12 cellular contexts compared by ENCODE assay signal in the genomic region with DNA sequence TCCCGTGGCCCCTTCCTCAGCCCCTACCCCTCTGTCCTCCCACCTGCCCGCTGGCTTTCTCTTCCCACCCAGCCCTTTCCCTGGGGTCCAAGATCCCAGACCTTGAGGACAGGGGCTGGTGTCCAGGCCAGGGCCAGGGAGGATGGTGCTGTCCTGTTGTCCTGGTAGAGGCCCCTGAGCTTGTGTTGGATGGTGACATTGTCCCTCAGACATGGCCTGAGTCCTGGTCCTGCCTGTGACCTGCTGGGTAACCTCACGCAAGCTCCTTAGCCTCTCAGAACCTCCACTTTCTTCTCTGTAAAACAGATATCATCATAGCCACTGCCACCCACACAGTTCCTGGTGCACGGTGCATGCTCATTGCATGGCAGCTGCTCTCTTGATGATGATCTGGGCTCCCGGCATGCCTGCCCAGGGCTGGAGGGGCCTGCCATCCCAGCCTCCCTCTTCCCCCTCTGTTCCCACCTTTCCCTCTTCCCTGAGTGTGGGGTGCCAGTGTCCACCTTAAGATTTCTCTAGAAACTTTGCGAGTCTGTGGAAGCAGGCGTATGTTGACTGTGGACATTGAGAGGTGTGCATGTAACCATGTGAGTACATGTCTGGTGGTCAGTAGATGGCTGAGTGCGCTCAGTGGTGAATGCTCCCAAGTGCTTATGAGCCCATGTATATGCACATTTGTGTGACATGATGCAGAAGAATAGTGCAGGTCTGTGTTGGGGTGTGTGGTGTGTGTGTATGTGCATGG.
DNase-seq lines count a peak whose midpoint lies in the region; ATAC-seq, FAIRE-seq and TF ChIP-seq lines count a peak whose summit lies in the region.
"Had no signal": no experiment of that assay in that cellular context is flagged by ENCODE, and none has a peak within 500 bp of the region (broad histone marks: within the 10 kb centered on the region; RNA-seq: fewer than 3 reads in every experiment).

No MANE protein-coding gene starts in this region.

- peaks cover 58% of the 10 kb centered on the region for H3K27me3 ChIP-seq in astrocyte (ENCODE audit: insufficient read depth, low read length)
- H3K27me3 ChIP-seq: ascending aorta had no signal

- intact Hi-C loops in natural killer cell (cut with micrococcal nuclease) = no loop called here

- no peaks in the 10 kb centered on the region for H3K36me3 Mint-ChIP-seq in natural killer cell treated with Interleukin-12 subunit alpha and Interleukin-12 subunit beta and Interleukin-15 and Interleukin-18, amount 100 ng/mL, for 72 hours
- H3K36me3 Mint-ChIP-seq in natural killer cell (no peaks in the 10 kb centered on the region), astrocyte (ENCODE audit: low read depth, unreplicated experiment) (no peaks in the 10 kb centered on the region), progenitor cell of endocrine pancreas (ENCODE audit: insufficient read depth) (no peaks in the 10 kb centered on the region)

- peaks cover 5 to 26% of the 10 kb centered on the region in 2 donors for H3K4me1 Mint-ChIP-seq in natural killer cell treated with Interleukin-12 subunit alpha and Interleukin-12 subunit beta and Interleukin-15 and Interleukin-18, amount 100 ng/mL, for 72 hours (ENCODE audit: low read depth in 2 of 2)
- H3K4me1 Mint-ChIP-seq in natural killer cell (peaks cover 5 to 8% of the 10 kb centered on the region in 2 donors), astrocyte (ENCODE audit: low read depth, unreplicated experiment) (no peaks in the 10 kb centered on the region), progenitor cell of endocrine pancreas (ENCODE audit: low read depth) (peaks cover 16% of the 10 kb centered on the region)

- peaks cover 10% of the 10 kb centered on the region for H4K20me1 ChIP-seq in astrocyte (ENCODE audit: insufficient read depth, low read length)

- no peak overlapping the region for H3K27ac ChIP-seq in astrocyte (ENCODE audit: low read depth, low read length)
- H3K27ac ChIP-seq: ascending aorta, sigmoid colon had no signal

- H3K27me3 Mint-ChIP-seq in natural killer cell treated with Interleukin-12 subunit alpha and Interleukin-12 subunit beta and Interleukin-15 and Interleukin-18, amount 100 ng/mL, for 72 hours = peaks cover 25 to 29% of the 10 kb centered on the region in 2 donors
- peaks cover 20 to 35% of the 10 kb centered on the region in 2 donors for H3K27me3 Mint-ChIP-seq in natural killer cell (ENCODE audit: low read depth in 2 of 2)
- peaks cover 80% of the 10 kb centered on the region for H3K27me3 Mint-ChIP-seq in astrocyte (ENCODE audit: low read depth, unreplicated experiment)
- peaks cover 44% of the 10 kb centered on the region for H3K27me3 Mint-ChIP-seq in progenitor cell of endocrine pancreas

- H3K4me3 Mint-ChIP-seq in natural killer cell treated with Interleukin-12 subunit alpha and Interleukin-12 subunit beta and Interleukin-15 and Interleukin-18, amount 100 ng/mL, for 72 hours = peak overlapping the region; percentile 15
- no peak overlapping the region for H3K4me3 Mint-ChIP-seq in natural killer cell
- H3K4me3 Mint-ChIP-seq in astrocyte (ENCODE audit: unreplicated experiment) = peak overlapping the region; percentile 75
- H3K4me3 Mint-ChIP-seq in progenitor cell of endocrine pancreas (ENCODE audit: low read depth) = peak overlapping the region; percentile 70

- no peak overlapping the region for H3K9ac ChIP-seq in astrocyte (ENCODE audit: low read length)

- no peak overlapping the region for H3K4me3 ChIP-seq in astrocyte (ENCODE audit: insufficient read depth, low read depth, low read length)

- no peaks in the 10 kb centered on the region for H3K9me3 Mint-ChIP-seq in natural killer cell treated with Interleukin-12 subunit alpha and Interleukin-12 subunit beta and Interleukin-15 and Interleukin-18, amount 100 ng/mL, for 72 hours
- H3K9me3 Mint-ChIP-seq in natural killer cell = no peaks in the 10 kb centered on the region
- peaks cover 6% of the 10 kb centered on the region for H3K9me3 Mint-ChIP-seq in astrocyte (ENCODE audit: unreplicated experiment)
- H3K9me3 Mint-ChIP-seq in progenitor cell of endocrine pancreas (ENCODE audit: low read depth) = no peaks in the 10 kb centered on the region
- H3K9me3 Mint-ChIP-seq: stimulated activated naive CD8-positive, alpha-beta T cell treated with anti-CD3 and anti-CD28 coated beads, Interleukin-15, Interleukin-2, amounts not matched to agents 100 ng/mL and 50 ng/mL, for 24 hours had no signal

- H3K27ac Mint-ChIP-seq in natural killer cell treated with Interleukin-12 subunit alpha and Interleukin-12 subunit beta and Interleukin-15 and Interleukin-18, amount 100 ng/mL, for 72 hours = no peak overlapping the region
- H3K27ac Mint-ChIP-seq in natural killer cell (no peak overlapping the region), astrocyte (ENCODE audit: unreplicated experiment) (no peak overlapping the region), progenitor cell of endocrine pancreas (no peak overlapping the region)
- H3K27ac Mint-ChIP-seq: stimulated activated naive CD8-positive, alpha-beta T cell treated with anti-CD3 and anti-CD28 coated beads, Interleukin-15, Interleukin-2, amounts not matched to agents 100 ng/mL and 50 ng/mL, for 24 hours had no signal

- no peak for DNase-seq in natural killer cell treated with Interleukin-12 subunit alpha and Interleukin-12 subunit beta and Interleukin-15 and Interleukin-18, amount 100 ng/mL, for 72 hours (ENCODE audit: low spot score)
- DNase-seq in natural killer cell (no peak), astrocyte (ENCODE audit: low read depth) (no peak), progenitor cell of endocrine pancreas (ENCODE audit: low spot score, unreplicated experiment) (no peak), AG20443 (ENCODE audit: low spot score) (no peak), NCI-H2227 treated with DMSO at 0.1 percent for 48 hours (lab: John Stamatoyannopoulos, UW) (no peak)
- DNase-seq: AML-193, sigmoid colon had no signal

- no peak for FAIRE-seq in astrocyte (lab: Jason Lieb, UNC)

- H2AFZ ChIP-seq in astrocyte (ENCODE audit: low read depth, low read length) = no peak overlapping the region

- no peak overlapping the region for H3K4me2 ChIP-seq in astrocyte (ENCODE audit: low read length)

- TF ChIP-seq CTCF in natural killer cell (IDR thresholded peaks at IDR 0.05) = no peak
- TF ChIP-seq CTCF in astrocyte (IDR thresholded peaks at IDR 0.05; ENCODE audit: insufficient read depth, low read depth, low read length) = no peak
- no peak for TF ChIP-seq CTCF in progenitor cell of endocrine pancreas (IDR thresholded peaks at IDR 0.05; ENCODE audit: unreplicated experiment)

- no peaks in the 10 kb centered on the region for H3K79me2 ChIP-seq in astrocyte (ENCODE audit: insufficient read depth, low read length)

- no peaks in the 10 kb centered on the region for H3K36me3 ChIP-seq in astrocyte (ENCODE audit: insufficient read depth, low read length)
- H3K36me3 ChIP-seq: ascending aorta, sigmoid colon had no signal

- H3K9me3 ChIP-seq in astrocyte (ENCODE audit: insufficient read depth, low read depth, low read length) = peaks cover 27% of the 10 kb centered on the region
- H3K9me3 ChIP-seq: ascending aorta, sigmoid colon had no signal

- ATAC-seq in natural killer cell treated with Interleukin-12 subunit alpha and Interleukin-12 subunit beta and Interleukin-15 and Interleukin-18, amount 100 ng/mL, for 72 hours = peak in 1 of 2 donors; percentile 13
- no peak for ATAC-seq in natural killer cell
- ATAC-seq in HG03025 (IDR thresholded peaks at IDR 0.05; ENCODE audit: low FRiP score, unreplicated experiment) = no peak
- ATAC-seq in HG03432 (IDR thresholded peaks at IDR 0.05; ENCODE audit: unreplicated experiment) = no peak

- H3K4me1 ChIP-seq in astrocyte (ENCODE audit: insufficient read depth, low read length) = peaks cover 4% of the 10 kb centered on the region
